ENCODE assay signal across 1 cellular context in the genomic region with DNA sequence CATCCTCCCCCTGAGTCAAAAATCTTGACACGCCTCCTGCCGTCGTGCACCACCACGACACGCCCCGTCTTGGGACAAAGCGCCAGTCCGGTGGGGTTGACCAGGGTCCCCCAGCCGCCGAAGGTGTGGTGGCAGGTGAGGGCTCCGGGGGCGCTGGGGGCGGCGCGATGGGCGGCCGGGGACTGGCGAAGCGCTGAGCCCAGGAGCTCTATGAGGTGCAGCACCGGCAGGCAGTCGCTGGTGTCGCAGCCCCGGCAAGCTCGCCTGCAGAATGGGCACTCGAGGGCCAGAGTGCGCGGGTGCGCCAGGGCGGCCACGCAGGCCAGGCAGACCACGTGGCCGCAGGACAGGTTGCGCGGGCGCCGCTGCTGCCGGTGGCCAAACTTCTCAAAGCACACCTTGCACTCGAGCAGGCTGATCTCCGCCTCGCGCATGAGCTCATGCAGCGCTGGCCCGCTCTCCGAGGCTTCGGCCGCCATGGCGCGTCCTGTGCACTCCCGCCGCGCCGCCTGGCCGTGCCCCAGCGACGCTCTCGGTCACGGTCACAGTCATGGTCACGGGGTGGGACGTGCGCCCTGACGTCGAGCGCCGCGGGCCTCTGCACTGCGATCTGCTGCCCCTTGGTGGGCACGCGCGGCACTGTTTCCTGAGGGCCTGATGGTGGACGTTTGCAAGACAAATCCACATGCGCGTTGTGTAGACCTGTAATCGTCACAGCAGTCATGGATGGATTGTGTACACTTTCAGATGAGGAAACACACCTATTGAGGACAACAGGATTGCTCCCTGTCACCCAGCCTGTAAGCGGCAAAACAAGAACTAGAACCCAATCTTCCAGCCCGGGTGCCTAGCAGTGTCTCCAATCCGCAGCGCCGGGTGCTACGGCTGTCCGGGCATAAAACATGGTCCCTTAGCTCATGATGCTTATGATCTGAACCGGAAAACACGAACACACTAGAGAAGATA.
TF ChIP-seq lines count a peak whose summit lies in the region.

A gene (minus strand): TSS at position 550 of the 966 bp plus-strand sequence. CDS start 71 bp downstream, at position 479.

TF ChIP-seq in GM12878, 131 proteins besides CTCF, POLR2A, EP300 and RAD21 (continued from another document and continues in another):
- TF ChIP-seq MEF2A (IDR thresholded peaks at IDR 0.05; ENCODE audit: insufficient read depth, low read depth, low read length) = 0 out of 2 replicates have a peak, but pooled peaks have one; percentile 10
- TF ChIP-seq MXI1 (IDR thresholded peaks at IDR 0.05; ENCODE audit: low read depth, low read length) = no peak
- peak; percentile 97 for TF ChIP-seq PAX5 (IDR thresholded peaks at IDR 0.05; ENCODE audit: borderline replicate concordance, low read depth, low read length)
- TF ChIP-seq TAF1 (IDR thresholded peaks at IDR 0.05; ENCODE audit: borderline replicate concordance, low read depth, low read length) = no peak
- no peak for TF ChIP-seq ZZZ3 (IDR thresholded peaks at IDR 0.05; ENCODE audit: control insufficient read depth, insufficient read length, low read depth)
- TF ChIP-seq, protein P1, sequence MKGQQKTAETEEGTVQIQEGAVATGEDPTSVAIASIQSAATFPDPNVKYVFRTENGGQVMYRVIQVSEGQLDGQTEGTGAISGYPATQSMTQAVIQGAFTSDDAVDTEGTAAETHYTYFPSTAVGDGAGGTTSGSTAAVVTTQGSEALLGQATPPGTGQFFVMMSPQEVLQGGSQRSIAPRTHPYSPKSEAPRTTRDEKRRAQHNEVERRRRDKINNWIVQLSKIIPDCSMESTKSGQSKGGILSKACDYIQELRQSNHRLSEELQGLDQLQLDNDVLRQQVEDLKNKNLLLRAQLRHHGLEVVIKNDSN (IDR thresholded peaks at IDR 0.05; ENCODE audit: borderline replicate concordance, extremely low read length, insufficient read depth, low read depth, low read length) = peak; percentile 89
- no peak for TF ChIP-seq CHD1 (IDR thresholded peaks at IDR 0.05; ENCODE audit: low read depth, low read length)
- TF ChIP-seq, protein P2, sequence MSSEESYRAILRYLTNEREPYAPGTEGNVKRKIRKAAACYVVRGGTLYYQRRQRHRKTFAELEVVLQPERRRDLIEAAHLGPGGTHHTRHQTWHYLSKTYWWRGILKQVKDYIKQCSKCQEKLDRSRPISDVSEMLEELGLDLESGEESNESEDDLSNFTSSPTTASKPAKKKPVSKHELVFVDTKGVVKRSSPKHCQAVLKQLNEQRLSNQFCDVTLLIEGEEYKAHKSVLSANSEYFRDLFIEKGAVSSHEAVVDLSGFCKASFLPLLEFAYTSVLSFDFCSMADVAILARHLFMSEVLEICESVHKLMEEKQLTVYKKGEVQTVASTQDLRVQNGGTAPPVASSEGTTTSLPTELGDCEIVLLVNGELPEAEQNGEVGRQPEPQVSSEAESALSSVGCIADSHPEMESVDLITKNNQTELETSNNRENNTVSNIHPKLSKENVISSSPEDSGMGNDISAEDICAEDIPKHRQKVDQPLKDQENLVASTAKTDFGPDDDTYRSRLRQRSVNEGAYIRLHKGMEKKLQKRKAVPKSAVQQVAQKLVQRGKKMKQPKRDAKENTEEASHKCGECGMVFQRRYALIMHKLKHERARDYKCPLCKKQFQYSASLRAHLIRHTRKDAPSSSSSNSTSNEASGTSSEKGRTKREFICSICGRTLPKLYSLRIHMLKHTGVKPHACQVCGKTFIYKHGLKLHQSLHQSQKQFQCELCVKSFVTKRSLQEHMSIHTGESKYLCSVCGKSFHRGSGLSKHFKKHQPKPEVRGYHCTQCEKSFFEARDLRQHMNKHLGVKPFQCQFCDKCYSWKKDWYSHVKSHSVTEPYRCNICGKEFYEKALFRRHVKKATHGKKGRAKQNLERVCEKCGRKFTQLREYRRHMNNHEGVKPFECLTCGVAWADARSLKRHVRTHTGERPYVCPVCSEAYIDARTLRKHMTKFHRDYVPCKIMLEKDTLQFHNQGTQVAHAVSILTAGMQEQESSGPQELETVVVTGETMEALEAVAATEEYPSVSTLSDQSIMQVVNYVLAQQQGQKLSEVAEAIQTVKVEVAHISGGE (CRISPR knock-in tag; IDR thresholded peaks at IDR 0.05) = no peak
- no peak for TF ChIP-seq CHD4 (IDR thresholded peaks at IDR 0.05)
- no peak for TF ChIP-seq NBN (IDR thresholded peaks at IDR 0.05)
- TF ChIP-seq, protein P3, sequence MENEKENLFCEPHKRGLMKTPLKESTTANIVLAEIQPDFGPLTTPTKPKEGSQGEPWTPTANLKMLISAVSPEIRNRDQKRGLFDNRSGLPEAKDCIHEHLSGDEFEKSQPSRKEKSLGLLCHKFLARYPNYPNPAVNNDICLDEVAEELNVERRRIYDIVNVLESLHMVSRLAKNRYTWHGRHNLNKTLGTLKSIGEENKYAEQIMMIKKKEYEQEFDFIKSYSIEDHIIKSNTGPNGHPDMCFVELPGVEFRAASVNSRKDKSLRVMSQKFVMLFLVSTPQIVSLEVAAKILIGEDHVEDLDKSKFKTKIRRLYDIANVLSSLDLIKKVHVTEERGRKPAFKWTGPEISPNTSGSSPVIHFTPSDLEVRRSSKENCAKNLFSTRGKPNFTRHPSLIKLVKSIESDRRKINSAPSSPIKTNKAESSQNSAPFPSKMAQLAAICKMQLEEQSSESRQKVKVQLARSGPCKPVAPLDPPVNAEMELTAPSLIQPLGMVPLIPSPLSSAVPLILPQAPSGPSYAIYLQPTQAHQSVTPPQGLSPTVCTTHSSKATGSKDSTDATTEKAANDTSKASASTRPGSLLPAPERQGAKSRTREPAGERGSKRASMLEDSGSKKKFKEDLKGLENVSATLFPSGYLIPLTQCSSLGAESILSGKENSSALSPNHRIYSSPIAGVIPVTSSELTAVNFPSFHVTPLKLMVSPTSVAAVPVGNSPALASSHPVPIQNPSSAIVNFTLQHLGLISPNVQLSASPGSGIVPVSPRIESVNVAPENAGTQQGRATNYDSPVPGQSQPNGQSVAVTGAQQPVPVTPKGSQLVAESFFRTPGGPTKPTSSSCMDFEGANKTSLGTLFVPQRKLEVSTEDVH (IDR thresholded peaks at IDR 0.05; ENCODE audit: low read depth, partially characterized antibody) = no peak
- no peak for TF ChIP-seq SUPT20H (IDR thresholded peaks at IDR 0.05; ENCODE audit: borderline replicate concordance, control insufficient read depth, low read depth, low read length)
- TF ChIP-seq, protein P4, sequence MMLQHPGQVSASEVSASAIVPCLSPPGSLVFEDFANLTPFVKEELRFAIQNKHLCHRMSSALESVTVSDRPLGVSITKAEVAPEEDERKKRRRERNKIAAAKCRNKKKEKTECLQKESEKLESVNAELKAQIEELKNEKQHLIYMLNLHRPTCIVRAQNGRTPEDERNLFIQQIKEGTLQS (IDR thresholded peaks at IDR 0.05; ENCODE audit: borderline replicate concordance, extremely low read depth, low read depth, low read length) = peak; percentile 67; the same call in 1 of the 2 replicates
- TF ChIP-seq CEBPB (IDR thresholded peaks at IDR 0.05; ENCODE audit: borderline replicate concordance in 1 of 2, low read depth in 2 of 2, low read length in 2 of 2) = no peak
- no peak for TF ChIP-seq POU2F2 (IDR thresholded peaks at IDR 0.05; ENCODE audit: borderline replicate concordance, low read depth, low read length)
- no peak for TF ChIP-seq SIX5 (IDR thresholded peaks at IDR 0.05; ENCODE audit: low read depth, low read length, severe bottlenecking)
- TF ChIP-seq, protein P5, sequence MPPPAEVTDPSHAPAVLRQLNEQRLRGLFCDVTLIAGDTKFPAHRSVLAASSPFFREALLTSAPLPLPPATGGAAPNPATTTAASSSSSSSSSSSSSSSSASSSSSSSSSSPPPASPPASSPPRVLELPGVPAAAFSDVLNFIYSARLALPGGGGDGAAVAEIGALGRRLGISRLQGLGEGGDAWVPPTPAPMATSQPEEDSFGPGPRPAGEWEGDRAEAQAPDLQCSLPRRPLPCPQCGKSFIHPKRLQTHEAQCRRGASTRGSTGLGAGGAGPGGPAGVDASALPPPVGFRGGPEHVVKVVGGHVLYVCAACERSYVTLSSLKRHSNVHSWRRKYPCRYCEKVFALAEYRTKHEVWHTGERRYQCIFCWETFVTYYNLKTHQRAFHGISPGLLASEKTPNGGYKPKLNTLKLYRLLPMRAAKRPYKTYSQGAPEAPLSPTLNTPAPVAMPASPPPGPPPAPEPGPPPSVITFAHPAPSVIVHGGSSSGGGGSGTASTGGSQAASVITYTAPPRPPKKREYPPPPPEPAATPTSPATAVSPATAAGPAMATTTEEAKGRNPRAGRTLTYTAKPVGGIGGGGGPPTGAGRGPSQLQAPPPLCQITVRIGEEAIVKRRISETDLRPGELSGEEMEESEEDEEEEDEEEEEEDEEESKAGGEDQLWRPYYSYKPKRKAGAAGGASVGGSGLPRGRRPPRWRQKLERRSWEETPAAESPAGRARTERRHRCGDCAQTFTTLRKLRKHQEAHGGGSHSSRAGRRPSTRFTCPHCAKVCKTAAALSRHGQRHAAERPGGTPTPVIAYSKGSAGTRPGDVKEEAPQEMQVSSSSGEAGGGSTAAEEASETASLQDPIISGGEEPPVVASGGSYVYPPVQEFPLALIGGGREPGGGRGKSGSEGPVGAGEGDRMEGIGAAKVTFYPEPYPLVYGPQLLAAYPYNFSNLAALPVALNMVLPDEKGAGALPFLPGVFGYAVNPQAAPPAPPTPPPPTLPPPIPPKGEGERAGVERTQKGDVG (CRISPR knock-in tag; IDR thresholded peaks at IDR 0.05) = no peak
- TF ChIP-seq IRF4 (IDR thresholded peaks at IDR 0.05; ENCODE audit: low read depth, low read length) = no peak
- TF ChIP-seq, protein P6, sequence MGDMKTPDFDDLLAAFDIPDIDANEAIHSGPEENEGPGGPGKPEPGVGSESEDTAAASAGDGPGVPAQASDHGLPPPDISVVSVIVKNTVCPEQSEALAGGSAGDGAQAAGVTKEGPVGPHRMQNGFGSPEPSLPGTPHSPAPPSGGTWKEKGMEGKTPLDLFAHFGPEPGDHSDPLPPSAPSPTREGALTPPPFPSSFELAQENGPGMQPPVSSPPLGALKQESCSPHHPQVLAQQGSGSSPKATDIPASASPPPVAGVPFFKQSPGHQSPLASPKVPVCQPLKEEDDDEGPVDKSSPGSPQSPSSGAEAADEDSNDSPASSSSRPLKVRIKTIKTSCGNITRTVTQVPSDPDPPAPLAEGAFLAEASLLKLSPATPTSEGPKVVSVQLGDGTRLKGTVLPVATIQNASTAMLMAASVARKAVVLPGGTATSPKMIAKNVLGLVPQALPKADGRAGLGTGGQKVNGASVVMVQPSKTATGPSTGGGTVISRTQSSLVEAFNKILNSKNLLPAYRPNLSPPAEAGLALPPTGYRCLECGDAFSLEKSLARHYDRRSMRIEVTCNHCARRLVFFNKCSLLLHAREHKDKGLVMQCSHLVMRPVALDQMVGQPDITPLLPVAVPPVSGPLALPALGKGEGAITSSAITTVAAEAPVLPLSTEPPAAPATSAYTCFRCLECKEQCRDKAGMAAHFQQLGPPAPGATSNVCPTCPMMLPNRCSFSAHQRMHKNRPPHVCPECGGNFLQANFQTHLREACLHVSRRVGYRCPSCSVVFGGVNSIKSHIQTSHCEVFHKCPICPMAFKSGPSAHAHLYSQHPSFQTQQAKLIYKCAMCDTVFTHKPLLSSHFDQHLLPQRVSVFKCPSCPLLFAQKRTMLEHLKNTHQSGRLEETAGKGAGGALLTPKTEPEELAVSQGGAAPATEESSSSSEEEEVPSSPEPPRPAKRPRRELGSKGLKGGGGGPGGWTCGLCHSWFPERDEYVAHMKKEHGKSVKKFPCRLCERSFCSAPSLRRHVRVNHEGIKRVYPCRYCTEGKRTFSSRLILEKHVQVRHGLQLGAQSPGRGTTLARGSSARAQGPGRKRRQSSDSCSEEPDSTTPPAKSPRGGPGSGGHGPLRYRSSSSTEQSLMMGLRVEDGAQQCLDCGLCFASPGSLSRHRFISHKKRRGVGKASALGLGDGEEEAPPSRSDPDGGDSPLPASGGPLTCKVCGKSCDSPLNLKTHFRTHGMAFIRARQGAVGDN (IDR thresholded peaks at IDR 0.05) = peak; percentile 64; the same call in 1 of the 2 replicates
- TF ChIP-seq PAX8 (IDR thresholded peaks at IDR 0.05) = no peak
- TF ChIP-seq FOXK2 (IDR thresholded peaks at IDR 0.05) = no peak
- no peak for TF ChIP-seq GATAD2B (conservative IDR thresholded peaks at IDR 0.05; ENCODE audit: low read depth)
- TF ChIP-seq STAT3 (IDR thresholded peaks at IDR 0.05; ENCODE audit: low read depth, low read length) = no peak
- 0 out of 2 replicates have a peak, but pooled peaks have one; percentile 50 for TF ChIP-seq TCF3 (IDR thresholded peaks at IDR 0.05; ENCODE audit: borderline replicate concordance, insufficient read depth, low read depth, low read length)
- no peak for TF ChIP-seq POLR2AphosphoS2 (IDR thresholded peaks at IDR 0.05; ENCODE audit: low read depth, low read length)
- no peak for TF ChIP-seq BACH1 (IDR thresholded peaks at IDR 0.05; ENCODE audit: borderline replicate concordance)
- TF ChIP-seq RFX5 (IDR thresholded peaks at IDR 0.05; ENCODE audit: low read depth, low read length) = no peak
- TF ChIP-seq HDAC2 (IDR thresholded peaks at IDR 0.05) = no peak
- TF ChIP-seq BHLHE40 (IDR thresholded peaks at IDR 0.05; ENCODE audit: borderline replicate concordance in 1 of 2, low read depth in 2 of 2, low read length in 1 of 2) = peak; percentile 47 to 80
- TF ChIP-seq CREM (IDR thresholded peaks at IDR 0.05; ENCODE audit: low read depth) = peak; percentile 80
- no peak for TF ChIP-seq SMAD5 (IDR thresholded peaks at IDR 0.05; ENCODE audit: low read depth)
- peak; percentile 59; the same call in 1 of the 2 replicates for TF ChIP-seq LARP7 (IDR thresholded peaks at IDR 0.05)
- TF ChIP-seq RBBP5 (conservative IDR thresholded peaks at IDR 0.05) = no peak
- TF ChIP-seq SMC3 (IDR thresholded peaks at IDR 0.05; ENCODE audit: borderline replicate concordance, low read length) = peak; percentile 63
- TF ChIP-seq RUNX3 (IDR thresholded peaks at IDR 0.05; ENCODE audit: low read length) = no peak
- TF ChIP-seq SRF (IDR thresholded peaks at IDR 0.05; ENCODE audit: low read depth in 2 of 2, low read length in 2 of 2) = no peak
- TF ChIP-seq, protein P7, sequence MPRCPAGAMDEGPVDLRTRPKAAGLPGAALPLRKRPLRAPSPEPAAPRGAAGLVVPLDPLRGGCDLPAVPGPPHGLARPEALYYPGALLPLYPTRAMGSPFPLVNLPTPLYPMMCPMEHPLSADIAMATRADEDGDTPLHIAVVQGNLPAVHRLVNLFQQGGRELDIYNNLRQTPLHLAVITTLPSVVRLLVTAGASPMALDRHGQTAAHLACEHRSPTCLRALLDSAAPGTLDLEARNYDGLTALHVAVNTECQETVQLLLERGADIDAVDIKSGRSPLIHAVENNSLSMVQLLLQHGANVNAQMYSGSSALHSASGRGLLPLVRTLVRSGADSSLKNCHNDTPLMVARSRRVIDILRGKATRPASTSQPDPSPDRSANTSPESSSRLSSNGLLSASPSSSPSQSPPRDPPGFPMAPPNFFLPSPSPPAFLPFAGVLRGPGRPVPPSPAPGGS (IDR thresholded peaks at IDR 0.05; ENCODE audit: borderline replicate concordance, insufficient read depth, low read depth, low read length, poor library complexity, severe bottlenecking) = no peak
- TF ChIP-seq TCF7 (IDR thresholded peaks at IDR 0.05; ENCODE audit: borderline replicate concordance) = no peak
- TF ChIP-seq NFIC (IDR thresholded peaks at IDR 0.05; ENCODE audit: low read depth, low read length) = no peak
- TF ChIP-seq ZSCAN29 (IDR thresholded peaks at IDR 0.05) = no peak
- no peak for TF ChIP-seq HCFC1 (IDR thresholded peaks at IDR 0.05; ENCODE audit: low read length)
- no peak for TF ChIP-seq TARDBP (IDR thresholded peaks at IDR 0.05; ENCODE audit: borderline replicate concordance)
